In genomic region chr16:84931107-84931494, GRCh38 we compare ENCODE assay signal across 17 cellular contexts.
"Had no signal": no experiment of that assay in that cellular context is flagged by ENCODE, and none has a peak within 500 bp of the region (broad histone marks: within the 10 kb centered on the region; RNA-seq: fewer than 3 reads in every experiment).

No MANE protein-coding gene starts in this region.

- H3K36me3 ChIP-seq: brain microvascular endothelial cell, left lung, spleen, tibial nerve had no signal

- H3K4me3 Mint-ChIP-seq: naive B cell had no signal

- H3K36me3 Mint-ChIP-seq: naive B cell had no signal

- H3K27ac ChIP-seq: brain microvascular endothelial cell, left lung had no signal

- DNase-seq: activated CD4-positive, CD25-positive, alpha-beta regulatory T cell treated with anti-CD3 and anti-CD28 coated beads, Interleukin-2, amount 50 U/mL, for 72 hours; activated CD8-positive, alpha-beta memory T cell treated with anti-CD3 and anti-CD28 coated beads, Interleukin-2, amount 50 U/mL, for 4 hours; activated T-cell treated with anti-CD3 and anti-CD28 coated beads, Interleukin-2, amount 50 U/mL, for 48 hours; aorta; central memory CD4-positive, alpha-beta T cell; erythroblast; foreskin melanocyte; hypothalamus; kidney; left lung; mucosa of descending colon; naive B cell; stimulated activated naive CD4-positive, alpha-beta T cell treated with Interleukin-2 at 50 U/mL for 16 hours had no signal

- ATAC-seq: left lung, mucosa of descending colon had no signal

- H3K9me3 ChIP-seq: left lung, mucosa of descending colon had no signal

- H3K4me3 ChIP-seq: coronary artery, left lung, mucosa of descending colon, spleen, tibial nerve had no signal

- H3K27me3 ChIP-seq: brain microvascular endothelial cell, spleen, tibial nerve had no signal
